In genomic region chr1:193103759-193104495, GRCh38 we compare ENCODE assay signal across 7 cellular contexts. TPM values are rescaled to one million over a fixed set of nuclear protein-coding genes. Genes with fewer than 3 reads are reported as not detected.
DNase-seq lines count a peak whose midpoint lies in the region; ATAC-seq and TF ChIP-seq lines count a peak whose summit lies in the region.

No MANE protein-coding gene starts in this region.

- peaks cover 11% of the 10 kb centered on the region for H3K27me3 ChIP-seq in H7 (ENCODE audit: control insufficient read depth, insufficient read depth, low read length)
- H3K27me3 ChIP-seq in skeletal muscle tissue (ENCODE audit: control insufficient read depth in 3 of 3, insufficient read depth in 3 of 3, low read length in 3 of 3): no peaks in the 10 kb centered on the region

- H3K27ac Mint-ChIP-seq in T-helper 2 cell treated with Interferon-gamma antibody and Interleukin-4, amounts not matched to agents 5 μg/mL and 100 μg/mL, for 36 hours: no peak overlapping the region

- peaks cover 11% of the 10 kb centered on the region for H3K36me3 Mint-ChIP-seq in T-helper 2 cell treated with Interferon-gamma antibody and Interleukin-4, amounts not matched to agents 5 μg/mL and 100 μg/mL, for 36 hours (ENCODE audit: low read depth)

- peak overlapping the region; percentile 90 for H3K4me3 Mint-ChIP-seq in T-helper 2 cell treated with Interferon-gamma antibody and Interleukin-4, amounts not matched to agents 5 μg/mL and 100 μg/mL, for 36 hours

- peak overlapping the region; percentile 87 to 92 (median 91) for H3K9ac ChIP-seq in skeletal muscle tissue (ENCODE audit: low read depth in 1 of 3, low read length in 3 of 3)

- in situ Hi-C loops in G401 (cut with HindIII; ENCODE audit: low sequenced_read_pairs): no loop called here

- DNase-seq in H7 (no peak), globus pallidus (ENCODE audit: low spot score) (peak; percentile 3), G401 (ENCODE audit: low spot score) (no peak)
- no peak for DNase-seq in T-helper 2 cell treated with Interferon-gamma antibody and Interleukin-4, amounts not matched to agents 5 μg/mL and 100 μg/mL, for 36 hours (ENCODE audit: low spot score)

- no peak for TF ChIP-seq POLR2A in GM18505 (IDR thresholded peaks at IDR 0.05; ENCODE audit: borderline replicate concordance, extremely low read depth, insufficient read depth, insufficient read length)

- no peaks in the 10 kb centered on the region for H3K9me3 Mint-ChIP-seq in T-helper 2 cell treated with Interferon-gamma antibody and Interleukin-4, amounts not matched to agents 5 μg/mL and 100 μg/mL, for 36 hours

- peaks cover 16 to 18% (median 17%) of the 10 kb centered on the region in 3 donors for H3K4me1 ChIP-seq in skeletal muscle tissue (ENCODE audit: control insufficient read depth in 3 of 3, insufficient read depth in 3 of 3, low read length in 3 of 3)

- peaks cover 4% of the 10 kb centered on the region for H3K27me3 Mint-ChIP-seq in T-helper 2 cell treated with Interferon-gamma antibody and Interleukin-4, amounts not matched to agents 5 μg/mL and 100 μg/mL, for 36 hours (ENCODE audit: low read depth)

- peak overlapping the region; percentile 93 for H3K27ac ChIP-seq in skeletal muscle tissue (ENCODE audit: low read depth, low read length)

- H3K36me3 ChIP-seq in H7 (replicated peaks; ENCODE audit: control insufficient read depth, insufficient read depth, low read length) (no peaks in the 10 kb centered on the region), skeletal muscle tissue (ENCODE audit: control insufficient read depth in 3 of 3, insufficient read depth in 3 of 3, low read length in 3 of 3) (peaks cover 8 to 13% (median 11%) of the 10 kb centered on the region in 3 donors)

- no peaks in the 10 kb centered on the region for H3K9me3 ChIP-seq in skeletal muscle tissue (ENCODE audit: control insufficient read depth in 3 of 3, low read length in 3 of 3)

- peak overlapping the region; percentile 84 for H3K4me3 ChIP-seq in H7 (ENCODE audit: insufficient read depth, low read depth, low read length)
- peak overlapping the region; percentile 82 to 98 (median 87) for H3K4me3 ChIP-seq in skeletal muscle tissue (ENCODE audit: low read length in 3 of 3)

- H3K4me1 Mint-ChIP-seq in T-helper 2 cell treated with Interferon-gamma antibody and Interleukin-4, amounts not matched to agents 5 μg/mL and 100 μg/mL, for 36 hours (ENCODE audit: low read depth): peaks cover 19% of the 10 kb centered on the region

- ATAC-seq in HG02798 (IDR thresholded peaks at IDR 0.05; ENCODE audit: poor library complexity, unreplicated experiment) (no peak), GM18505 (IDR thresholded peaks at IDR 0.05; ENCODE audit: unreplicated experiment) (no peak)

RNA-seq across cellular contexts. Expression of gene GLRX2, which starts 1.3 kb away (rescaled TPM):
- 9.2 and 14.6 TPM in 2 replicates for total RNA-seq in H7 (2014; rRNA removed; shearing (Covaris generic))
- total RNA-seq in skeletal muscle tissue: 4.7 TPM
- total RNA-seq in G401 (2014; rRNA removed; shearing (Covaris generic)): 16.9 and 19.5 TPM in 2 replicates

RNA-seq across cellular contexts. Expression of gene CDC73, which starts 17.9 kb away (rescaled TPM):
- total RNA-seq in H7 (2014; rRNA removed; shearing (Covaris generic)): 19.5 and 20.4 TPM in 2 replicates
- total RNA-seq in skeletal muscle tissue: 25.6 TPM
- 15.2 and 16.9 TPM in 2 replicates for total RNA-seq in G401 (2014; rRNA removed; shearing (Covaris generic))

RNA-seq across cellular contexts. Expression of gene RO60, which starts 44.5 kb away (rescaled TPM):
- total RNA-seq in H7 (2014; rRNA removed; shearing (Covaris generic)): 136 and 193 TPM in 2 replicates
- total RNA-seq in skeletal muscle tissue: 78.8 TPM
- total RNA-seq in G401 (2014; rRNA removed; shearing (Covaris generic)): 89.6 and 177 TPM in 2 replicates

RNA-seq across cellular contexts. Expression of gene UCHL5, which starts 44.8 kb away (rescaled TPM):
- total RNA-seq in H7 (2014; rRNA removed; shearing (Covaris generic)): 27.7 and 36.3 TPM in 2 replicates
- total RNA-seq in skeletal muscle tissue: 20.4 TPM
- 46.2 and 53.3 TPM in 2 replicates for total RNA-seq in G401 (2014; rRNA removed; shearing (Covaris generic))
